Comparison of ENCODE assay signal across 28 cellular contexts in genomic region chr7:52620849-52621248, GRCh38.
"Had no signal": no experiment of that assay in that cellular context is flagged by ENCODE, and none has a peak within 500 bp of the region (broad histone marks: within the 10 kb centered on the region; RNA-seq: fewer than 3 reads in every experiment).

No MANE protein-coding gene starts in this region.

- H3K4me3 Mint-ChIP-seq: nephron; neural progenitor cell; stimulated activated effector memory CD8-positive, alpha-beta T cell treated with anti-CD3 and anti-CD28 coated beads, Interleukin-12 subunit alpha, Interleukin-12 subunit beta, amount 100 ng/mL, for 72 hours; stimulated activated naive B cell treated with anti-CD40 and anti-IgM and Interleukin-4, amounts not matched to agents 10 μg/mL and 1 μg/mL and 100 μg/mL, for 72 hours; stimulated activated naive CD8-positive, alpha-beta T cell treated with anti-CD3 and anti-CD28 coated beads, Interleukin-15, Interleukin-2, amounts not matched to agents 100 ng/mL and 50 ng/mL, for 24 hours had no signal

- H3K27me3 Mint-ChIP-seq: progenitor cell of endocrine pancreas; stimulated activated naive B cell treated with anti-CD40 and anti-IgM and Interleukin-4, amounts not matched to agents 10 μg/mL and 1 μg/mL and 100 μg/mL, for 72 hours; stimulated activated naive CD8-positive, alpha-beta T cell treated with anti-CD3 and anti-CD28 coated beads, Interleukin-15, Interleukin-2, amounts not matched to agents 100 ng/mL and 50 ng/mL, for 24 hours had no signal

- H3K4me1 ChIP-seq: neural progenitor cell, parathyroid adenoma, psoas muscle, right lobe of liver, sigmoid colon, stomach, thyroid gland, tibial nerve, upper lobe of left lung, vagina had no signal

- H3K27ac Mint-ChIP-seq: nephron; neural progenitor cell; progenitor cell of endocrine pancreas; stimulated activated effector memory CD8-positive, alpha-beta T cell treated with anti-CD3 and anti-CD28 coated beads, Interleukin-12 subunit alpha, Interleukin-12 subunit beta, amount 100 ng/mL, for 72 hours; stimulated activated naive B cell treated with anti-CD40 and anti-IgM and Interleukin-4, amounts not matched to agents 10 μg/mL and 1 μg/mL and 100 μg/mL, for 72 hours; stimulated activated naive CD8-positive, alpha-beta T cell treated with anti-CD3 and anti-CD28 coated beads, Interleukin-15, Interleukin-2, amounts not matched to agents 100 ng/mL and 50 ng/mL, for 24 hours had no signal

- H3K4me1 Mint-ChIP-seq: nephron; neural progenitor cell; stimulated activated effector memory CD8-positive, alpha-beta T cell treated with anti-CD3 and anti-CD28 coated beads, Interleukin-12 subunit alpha, Interleukin-12 subunit beta, amount 100 ng/mL, for 72 hours; stimulated activated naive B cell treated with anti-CD40 and anti-IgM and Interleukin-4, amounts not matched to agents 10 μg/mL and 1 μg/mL and 100 μg/mL, for 72 hours had no signal

- ATAC-seq: psoas muscle; right cardiac atrium; right lobe of liver; stimulated activated effector memory CD8-positive, alpha-beta T cell treated with anti-CD3 and anti-CD28 coated beads, Interleukin-12 subunit alpha, Interleukin-12 subunit beta, amount 100 ng/mL, for 72 hours; stimulated activated naive B cell treated with anti-CD40 and anti-IgM and Interleukin-4, amounts not matched to agents 10 μg/mL and 1 μg/mL and 100 μg/mL, for 72 hours had no signal

- DNase-seq: occipital lobe; ovary; posterior cingulate gyrus; psoas muscle; right cardiac atrium; right lobe of liver; sigmoid colon; small intestine; stimulated activated CD4-positive, alpha-beta T cell treated with anti-CD3 and anti-CD28 coated beads, Interleukin-15, amount 100 ng/mL, for 24 hours; stimulated activated CD4-positive, alpha-beta T cell treated with anti-CD3 and anti-CD28 coated beads, Interleukin-2, amount 100 ng/mL, for 24 hours; stimulated activated CD4-positive, alpha-beta T cell treated with anti-CD3 and anti-CD28 coated beads, Interleukin-2, amount 100 ng/mL, for 48 hours; stimulated activated CD4-positive, alpha-beta T cell treated with anti-CD3 and anti-CD28 coated beads, Interleukin-4, amount 100 ng/mL, for 24 hours; stimulated activated naive B cell treated with anti-CD40 and anti-IgM and Interleukin-4, amounts not matched to agents 10 μg/mL and 1 μg/mL and 100 μg/mL, for 72 hours; stimulated activated naive CD4-positive, alpha-beta T cell treated with Interleukin-2 at 50 U/mL for 16 hours; stomach; thyroid gland; trophoblast cell; upper lobe of left lung had no signal

- H3K27me3 ChIP-seq: neural progenitor cell, ovary, right lobe of liver, sigmoid colon, stomach, thyroid gland, tibial nerve, upper lobe of left lung, vagina had no signal

- H3K9me3 ChIP-seq: ovary, right lobe of liver, sigmoid colon, thoracic aorta, thyroid gland, tibial nerve, upper lobe of left lung, vagina had no signal

- H3K27ac ChIP-seq: neural progenitor cell, ovary, parathyroid adenoma, psoas muscle, right lobe of liver, sigmoid colon, stomach, thoracic aorta, thyroid gland, tibial nerve, upper lobe of left lung, vagina had no signal

- H3K4me2 ChIP-seq: neural progenitor cell had no signal

- H3K79me2 ChIP-seq: parathyroid adenoma had no signal

- H3K9ac ChIP-seq: neural progenitor cell, parathyroid adenoma had no signal

- H3K36me3 ChIP-seq: neural progenitor cell, ovary, right lobe of liver, sigmoid colon, stomach, thoracic aorta, thyroid gland, tibial nerve, upper lobe of left lung, vagina had no signal

- H3K36me3 Mint-ChIP-seq: neural progenitor cell; stimulated activated effector memory CD8-positive, alpha-beta T cell treated with anti-CD3 and anti-CD28 coated beads, Interleukin-12 subunit alpha, Interleukin-12 subunit beta, amount 100 ng/mL, for 72 hours; stimulated activated naive B cell treated with anti-CD40 and anti-IgM and Interleukin-4, amounts not matched to agents 10 μg/mL and 1 μg/mL and 100 μg/mL, for 72 hours had no signal

- H2AFZ ChIP-seq: neural progenitor cell, parathyroid adenoma had no signal

- H3K4me3 ChIP-seq: neural progenitor cell, ovary, psoas muscle, right lobe of liver, sigmoid colon, stomach, thoracic aorta, thyroid gland, tibial nerve, upper lobe of left lung, vagina had no signal

- FAIRE-seq: small intestine, urothelium cell line had no signal
